In the genomic region with DNA sequence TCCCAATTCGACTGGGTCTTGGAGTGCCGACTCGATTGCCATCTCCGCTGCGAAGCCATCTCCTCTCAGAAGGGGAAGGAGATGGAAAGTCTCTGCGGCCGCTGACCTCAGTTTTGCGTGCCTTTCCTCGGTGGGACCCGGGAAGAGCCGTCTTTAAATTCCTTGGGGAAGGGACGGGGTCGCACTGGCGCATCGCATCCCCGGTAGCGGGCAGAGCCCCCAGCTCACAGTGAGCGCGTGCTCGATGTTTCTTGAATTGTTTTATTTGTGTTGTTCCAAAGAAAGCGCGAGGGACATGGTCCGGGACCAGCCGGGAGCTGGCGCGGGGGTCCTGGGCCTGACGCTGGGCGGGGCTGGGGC, we compare ENCODE assay signal across 8 cellular contexts. TPM values are rescaled to one million over a fixed set of nuclear protein-coding genes. Genes with fewer than 3 reads are reported as not detected.
DNase-seq lines count a peak whose midpoint lies in the region; ATAC-seq and TF ChIP-seq lines count a peak whose summit lies in the region.

No MANE protein-coding gene starts in this region.

- H3K4me3 ChIP-seq in AG10803 (ENCODE audit: low read length) (peak overlapping the region; percentile 78), IMR-90 (ENCODE audit: insufficient read depth, low read depth, low read length) (peak overlapping the region; percentile 38)

- in situ Hi-C loops in IMR-90 (cut with MboI; ENCODE audit: low sequenced_read_pairs), result no loop called here

- H3K27ac Mint-ChIP-seq in effector memory CD8-positive, alpha-beta T cell, result no peak overlapping the region
- no peak overlapping the region for H3K27ac Mint-ChIP-seq in osteocyte (ENCODE audit: unreplicated experiment)

- POLR2A ChIA-PET in IMR-90 (lab: Charles Lee; ENCODE audit: unreplicated experiment), result interaction anchor here (0.8 to 1.0 kb wide), 2 partner anchors 62 to 104 kb away, joined by 3 to 4 read pairs; no protein-coding TSS in a partner anchor

- ATAC-seq in IMR-90 (ENCODE audit: low read depth) (no peak), HG02571 (IDR thresholded peaks at IDR 0.05; ENCODE audit: unreplicated experiment) (no peak), GM18861 (IDR thresholded peaks at IDR 0.05; ENCODE audit: unreplicated experiment) (no peak)
- no peak for ATAC-seq in effector memory CD8-positive, alpha-beta T cell (replicated peaks)

- TF ChIP-seq CTCF in AG10803 (conservative IDR thresholded peaks at IDR 0.05; ENCODE audit: low read length) (no peak), IMR-90 (conservative IDR thresholded peaks at IDR 0.05; ENCODE audit: low read depth, low read length) (no peak), osteocyte (IDR thresholded peaks at IDR 0.05) (no peak)

- H2AFZ ChIP-seq in IMR-90 (replicated peaks; ENCODE audit: low read length, poor library complexity), result peak overlapping the region; percentile 97

- H3K9me1 ChIP-seq in IMR-90 (ENCODE audit: insufficient read depth, low read length), result no peaks in the 10 kb centered on the region

- H3K56ac ChIP-seq in IMR-90 (ENCODE audit: extremely low read depth, insufficient read depth, low read length), result no peak overlapping the region

- no peak overlapping the region for H2AK9ac ChIP-seq in IMR-90 (replicated peaks; ENCODE audit: low read depth, low read length, poor library complexity)

- BruUV-seq in IMR-90 (replicated peaks; lab: Mats Ljungman, UMichigan), result no TSS peak

- H3K18ac ChIP-seq in IMR-90 (ENCODE audit: low read depth, low read length), result no peak overlapping the region

- no peak for TF ChIP-seq POLR2A in IMR-90 (IDR thresholded peaks at IDR 0.05; ENCODE audit: low read depth, low read length)

- no peaks in the 10 kb centered on the region for H3K27me3 ChIP-seq in IMR-90 (ENCODE audit: control insufficient read depth, insufficient read depth, low read length)

- H3K4me3 Mint-ChIP-seq in effector memory CD8-positive, alpha-beta T cell, result peak overlapping the region; percentile 40 to 64
- peak overlapping the region; percentile 76 for H3K4me3 Mint-ChIP-seq in osteocyte (ENCODE audit: unreplicated experiment)

- H2BK5ac ChIP-seq in IMR-90 (ENCODE audit: low read depth, low read length, poor library complexity, severe bottlenecking), result no peak overlapping the region

- H3K14ac ChIP-seq in IMR-90 (replicated peaks; ENCODE audit: low read depth, low read length), result no peak overlapping the region

- peaks cover 4% of the 10 kb centered on the region; the same call in 1 of the 2 replicates for H4K20me1 ChIP-seq in IMR-90 (ENCODE audit: insufficient read depth, low read length)

- peak overlapping the region in 1 of 2 experiments; percentile 69; a peak in 1 of 4 replicates for H4K8ac ChIP-seq in IMR-90 (ENCODE audit: low read depth in 2 of 2, low read length in 2 of 2)

- H3K36me3 ChIP-seq in IMR-90 (ENCODE audit: control insufficient read depth, insufficient read depth, low read length), result no peaks in the 10 kb centered on the region

- peak overlapping the region; percentile 80 for H3K4me2 ChIP-seq in IMR-90 (ENCODE audit: low read depth, low read length)

- intact Hi-C loops in IMR-90 (cut with micrococcal nuclease), result loop anchor here (5.0 kb wide), 1 partner anchor 68 kb away; no protein-coding TSS in a partner anchor

- H2BK120ac ChIP-seq in IMR-90 (ENCODE audit: low read depth, low read length), result peak overlapping the region; percentile 63

- no peak overlapping the region for H2AK5ac ChIP-seq in IMR-90 (ENCODE audit: low read depth, low read length)

- DNase-seq in AG10803 (ENCODE audit: low read depth) (no peak), IMR-90 (no peak), osteocyte (ENCODE audit: extremely low spot score, unreplicated experiment) (no peak), NCI-H1092 (lab: John Stamatoyannopoulos, UW) (no peak), NCI-H187 treated with DMSO at 0.1 percent for 48 hours (lab: John Stamatoyannopoulos, UW) (no peak)
- no peak for DNase-seq in effector memory CD8-positive, alpha-beta T cell

- no peak overlapping the region for H2BK20ac ChIP-seq in IMR-90 (ENCODE audit: low read depth, low read length)

- CTCF ChIA-PET in IMR-90 (lab: Yijun Ruan, JAX), result no interaction called here

- dilution Hi-C loops in IMR-90 (cut with HindIII; ENCODE audit: low sequenced_read_pairs, unreplicated experiment), result no loop called here

- no peak overlapping the region for H2BK15ac ChIP-seq in IMR-90 (ENCODE audit: low read depth, low read length)

- H3K27ac ChIP-seq in IMR-90 (ENCODE audit: insufficient read depth, low read length), result no peak overlapping the region

- no peaks in the 10 kb centered on the region for H3K36me3 Mint-ChIP-seq in effector memory CD8-positive, alpha-beta T cell (ENCODE audit: insufficient read depth)
- H3K36me3 Mint-ChIP-seq in osteocyte (ENCODE audit: unreplicated experiment), result no peaks in the 10 kb centered on the region

- H3K23ac ChIP-seq in IMR-90 (ENCODE audit: low read depth, low read length), result 0 out of 2 replicates have a peak overlapping the region, but pooled peaks have one; percentile 64

- no peak overlapping the region for H4K91ac ChIP-seq in IMR-90 (ENCODE audit: insufficient read depth, low read depth, low read length)

- no peaks in the 10 kb centered on the region; the same call in 1 of the 2 replicates for H3K4me1 ChIP-seq in IMR-90 (ENCODE audit: control insufficient read depth, insufficient read depth, low read length)

- no peak overlapping the region for H4K5ac ChIP-seq in IMR-90 (ENCODE audit: low read depth, low read length)

- H3K79me1 ChIP-seq in IMR-90 (ENCODE audit: low read depth in 1 of 2, low read length in 2 of 2), result 0 out of 4 replicates have a peak, but pooled peaks cover 6% of the 10 kb centered on the region in 2 experiments

- no peaks in the 10 kb centered on the region for H3K4me1 Mint-ChIP-seq in effector memory CD8-positive, alpha-beta T cell (ENCODE audit: low read depth in 2 of 2)
- H3K4me1 Mint-ChIP-seq in osteocyte (ENCODE audit: unreplicated experiment), result peaks cover 15% of the 10 kb centered on the region

- peak overlapping the region; percentile 59; the same call in 1 of the 2 replicates for H3K4ac ChIP-seq in IMR-90 (ENCODE audit: low read depth, low read length)

- H3K27me3 Mint-ChIP-seq in effector memory CD8-positive, alpha-beta T cell, result peaks cover 35 to 42% of the 10 kb centered on the region in 2 donors
- H3K27me3 Mint-ChIP-seq in osteocyte (ENCODE audit: unreplicated experiment), result no peaks in the 10 kb centered on the region

- TF ChIP-seq RAD21 in IMR-90 (IDR thresholded peaks at IDR 0.05; ENCODE audit: low read length), result no peak

- 15% methylated on average over 9 of the region's 28 CpGs; no CpG with 5 or more reads in 1 of the 2 experiments for WGBS in IMR-90 (ENCODE audit: extremely low coverage in 2 of 2, insufficient read length in 1 of 2), 2 experiments

- no peak overlapping the region for H3K9ac ChIP-seq in IMR-90 (ENCODE audit: low read depth, low read length)

- no peaks in the 10 kb centered on the region for H3K9me3 ChIP-seq in IMR-90 (ENCODE audit: control insufficient read depth, insufficient read depth, low read length)

- H3K9me3 Mint-ChIP-seq in effector memory CD8-positive, alpha-beta T cell, result no peaks in the 10 kb centered on the region
- no peaks in the 10 kb centered on the region for H3K9me3 Mint-ChIP-seq in osteocyte (ENCODE audit: unreplicated experiment)

TF ChIP-seq in IMR-90, 13 proteins besides CTCF, POLR2A, EP300 and RAD21:
- TF ChIP-seq, protein P1, sequence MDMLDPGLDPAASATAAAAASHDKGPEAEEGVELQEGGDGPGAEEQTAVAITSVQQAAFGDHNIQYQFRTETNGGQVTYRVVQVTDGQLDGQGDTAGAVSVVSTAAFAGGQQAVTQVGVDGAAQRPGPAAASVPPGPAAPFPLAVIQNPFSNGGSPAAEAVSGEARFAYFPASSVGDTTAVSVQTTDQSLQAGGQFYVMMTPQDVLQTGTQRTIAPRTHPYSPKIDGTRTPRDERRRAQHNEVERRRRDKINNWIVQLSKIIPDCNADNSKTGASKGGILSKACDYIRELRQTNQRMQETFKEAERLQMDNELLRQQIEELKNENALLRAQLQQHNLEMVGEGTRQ (IDR thresholded peaks at IDR 0.05; ENCODE audit: low read depth, low read length), result no peak
- no peak for TF ChIP-seq MXI1 (IDR thresholded peaks at IDR 0.05; ENCODE audit: borderline replicate concordance, low read depth, low read length)
- TF ChIP-seq CHD1 (IDR thresholded peaks at IDR 0.05; ENCODE audit: low read depth, low read length), result no peak
- TF ChIP-seq BHLHE40 (IDR thresholded peaks at IDR 0.05; ENCODE audit: low read depth, low read length), result no peak
- no peak for TF ChIP-seq CEBPB (IDR thresholded peaks at IDR 0.05; ENCODE audit: low read depth, low read length)
- TF ChIP-seq RCOR1 (IDR thresholded peaks at IDR 0.05; ENCODE audit: insufficient replicate concordance, low read length), result no peak
- no peak for TF ChIP-seq RFX5 (IDR thresholded peaks at IDR 0.05; ENCODE audit: low read depth, low read length)

RNA-seq across cellular contexts. Expression of a gene that starts 0.3 kb away (rescaled TPM):
- total RNA-seq in IMR-90 (2012; rRNA removed), result 4.7 and 5.6 TPM in 2 replicates
- polyA plus RNA-seq in IMR-90 (2012; rRNA removed), result 2.4 and 3.1 TPM in 2 replicates
- 1.3 and 4.4 TPM in 2 replicates for polyA plus RNA-seq in IMR-90 (2012; cell fraction: cytosol; rRNA removed)
- 2.7 and 10.6 TPM in 2 replicates for polyA plus RNA-seq in IMR-90 (2012; cell fraction: nucleus; rRNA removed; ENCODE audit: low replicate concordance)
- 11.2 and 12.9 TPM in 2 replicates for total RNA-seq in osteocyte
